Comparison of ENCODE assay signal across 8 cellular contexts in the genomic region with DNA sequence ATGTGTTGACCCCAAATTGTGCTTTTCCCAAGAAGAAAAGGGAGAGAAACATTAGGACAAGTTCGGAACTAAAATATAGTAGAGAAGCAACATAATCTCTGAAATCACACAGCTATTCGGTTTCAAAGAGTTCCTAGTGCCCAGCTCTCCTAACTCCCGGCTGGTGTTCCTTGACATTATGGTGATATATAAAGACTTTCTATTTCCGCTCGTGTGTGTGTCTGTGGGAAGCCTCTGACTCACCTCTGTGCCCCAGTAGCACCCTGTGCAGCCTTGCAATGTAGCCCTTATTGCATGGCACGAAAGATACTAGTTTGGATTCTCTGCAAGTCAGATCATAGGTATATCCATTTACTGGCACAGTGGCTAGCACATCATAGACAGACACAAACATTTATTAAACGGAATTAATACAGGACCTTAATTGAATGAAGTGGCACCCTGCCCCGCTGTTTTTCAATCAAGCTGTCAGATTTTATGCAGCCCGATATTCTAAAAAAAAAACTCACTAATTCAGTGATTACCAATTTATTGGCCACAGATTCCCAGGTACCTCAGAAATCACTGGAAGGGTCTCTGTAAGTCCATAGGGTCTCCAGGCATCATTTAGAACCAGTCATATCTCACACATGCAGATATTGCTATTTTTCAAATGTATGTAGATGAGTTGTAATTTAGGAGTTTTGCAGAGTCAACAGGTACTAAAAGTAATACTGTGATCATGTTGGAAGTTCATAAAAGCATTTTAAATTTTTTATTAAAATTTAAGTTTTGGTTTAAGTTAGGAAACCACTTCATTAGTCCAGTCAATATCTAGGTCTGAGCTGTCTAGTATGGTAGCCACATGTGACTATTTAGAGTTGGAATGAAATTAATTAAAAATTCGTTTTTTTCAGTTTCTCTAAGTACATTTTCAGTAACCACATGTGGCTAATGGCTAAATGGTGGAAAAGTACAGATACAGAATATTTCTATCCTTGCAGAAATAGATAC. TPM values are rescaled to one million over a fixed set of nuclear protein-coding genes. Genes with fewer than 3 reads are reported as not detected.
A peak's percentile ranks its signal among the peaks of the same experiment; 100 is the strongest.
DNase-seq lines count a peak whose midpoint lies in the region; ATAC-seq and TF ChIP-seq lines count a peak whose summit lies in the region.

No MANE protein-coding gene starts in this region.

- no peaks in the 10 kb centered on the region for H3K36me3 Mint-ChIP-seq in natural killer cell

- H3K27me3 ChIP-seq in SJCRH30, result no peaks in the 10 kb centered on the region
- peaks cover 0 to 4% of the 10 kb centered on the region in 2 donors for H3K27me3 ChIP-seq in esophagus (ENCODE audit: control insufficient read depth in 1 of 2, insufficient read depth in 2 of 2, low read length in 2 of 2)

- intact Hi-C loops in natural killer cell (cut with micrococcal nuclease), result no loop called here

- peaks cover 9 to 12% of the 10 kb centered on the region in 2 donors for H3K4me1 Mint-ChIP-seq in natural killer cell

- WGBS in esophagus, 2 donors, result 23 to 27% methylated on average over 10 of the region's 10 CpGs

- no peak for TF ChIP-seq CTCF in natural killer cell (IDR thresholded peaks at IDR 0.05)

- DNase-seq in NCI-H2107 treated with DMSO at 0.1 percent for 48 hours (lab: John Stamatoyannopoulos, UW; ENCODE audit: unreplicated experiment) (peak; percentile 1), NCI-H2107 (lab: John Stamatoyannopoulos, UW) (no peak), SJCRH30 (peak; percentile 24 to 50), natural killer cell (no peak), RKO (ENCODE audit: low spot score) (no peak), HPDE6-E6E7 (ENCODE audit: extremely low spot score) (no peak)

- H3K9me3 Mint-ChIP-seq in natural killer cell, result no peaks in the 10 kb centered on the region

- ATAC-seq in natural killer cell (peak in 1 of 3 donors; percentile 21), GM18873 (IDR thresholded peaks at IDR 0.05; ENCODE audit: low FRiP score, unreplicated experiment) (no peak)

- no peaks in the 10 kb centered on the region for H3K4me1 ChIP-seq in SJCRH30
- peaks cover 0 to 7% of the 10 kb centered on the region in 2 donors for H3K4me1 ChIP-seq in esophagus (ENCODE audit: control insufficient read depth in 2 of 2, insufficient read depth in 2 of 2, low read length in 1 of 2)

- peaks cover 48 to 57% of the 10 kb centered on the region in 2 donors for H3K27me3 Mint-ChIP-seq in natural killer cell (ENCODE audit: low read depth in 2 of 2)

- H3K27ac ChIP-seq in SJCRH30 (peak overlapping the region; percentile 66), esophagus (ENCODE audit: low read depth in 2 of 2, low read length in 1 of 2) (peak overlapping the region; percentile 50 to 57)

- no peaks in the 10 kb centered on the region for H3K9me3 ChIP-seq in SJCRH30 (replicated peaks)
- H3K9me3 ChIP-seq in esophagus (ENCODE audit: control insufficient read depth in 2 of 2, insufficient read depth in 1 of 2, low read depth in 1 of 2, low read length in 1 of 2), result peaks cover 0 to 2% of the 10 kb centered on the region in 2 donors

- H3K4me3 ChIP-seq in SJCRH30 (peak overlapping the region; percentile 67), esophagus (ENCODE audit: low read depth in 1 of 2, low read length in 2 of 2) (peak overlapping the region; percentile 50 to 60)

- H3K27ac Mint-ChIP-seq in natural killer cell, result peak overlapping the region in 1 of 2 donors; percentile 61

- H3K36me3 ChIP-seq in SJCRH30 (peaks cover 7% of the 10 kb centered on the region; the same call in 1 of the 2 replicates), esophagus (ENCODE audit: control insufficient read depth in 2 of 2, insufficient read depth in 2 of 2, low read length in 1 of 2) (no peaks in the 10 kb centered on the region)

- H3K4me3 Mint-ChIP-seq in natural killer cell, result peak overlapping the region; percentile 84

RNA-seq across cellular contexts. Expression of gene SFTPD, which starts 43.3 kb away (rescaled TPM):
- total RNA-seq in SJCRH30 (2014; rRNA removed; shearing (Covaris generic)), result 0.22 TPM in 1 of 2 replicates, not detected in the other
- polyA plus RNA-seq in esophagus, result 1 to 10 TPM in 1 of 2 donors, under 1 TPM in 1; 0.79 to 1.3 TPM
- under 1 TPM in 1 of 3 donors, not detected in 2; 0.56 TPM for total RNA-seq in natural killer cell

Comparison
In these comparisons a context has a peak if more than half of its experiments do, and no peak if none do; other contexts are left out.
1. DNase-seq: peak in NCI-H2107 treated with DMSO at 0.1 percent for 48 hours (single experiment) and SJCRH30 (2 of 2); none in NCI-H2107 (single experiment), natural killer cell (single experiment), RKO (single experiment) and HPDE6-E6E7 (single experiment).